ENCODE assay signal across 16 cellular contexts in the genomic region with DNA sequence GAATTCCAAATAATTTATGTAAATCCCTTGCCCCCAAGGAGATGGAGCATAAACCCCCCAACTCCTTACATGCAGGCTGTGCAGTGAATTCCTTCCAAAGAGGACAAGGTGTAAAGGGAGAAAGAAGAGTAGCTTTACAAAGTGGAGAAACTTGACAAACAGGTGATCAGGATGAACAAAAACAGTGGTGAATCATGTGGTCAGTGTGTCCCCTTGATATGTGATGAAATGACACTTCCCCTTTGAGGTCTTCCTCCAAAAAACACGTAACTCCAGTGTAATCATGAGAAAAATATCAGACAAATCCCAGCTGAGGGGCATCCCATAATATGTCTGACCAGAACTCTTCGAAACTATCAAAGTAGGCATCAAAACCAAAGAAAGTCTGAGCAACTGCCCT.
"Had no signal": no experiment of that assay in that cellular context is flagged by ENCODE, and none has a peak within 500 bp of the region (broad histone marks: within the 10 kb centered on the region; RNA-seq: fewer than 3 reads in every experiment).

No MANE protein-coding gene starts in this region.

- H3K4me3 ChIP-seq: cardiac muscle cell, heart right ventricle, upper lobe of right lung had no signal

- H3K4me1 ChIP-seq: upper lobe of right lung had no signal

- DNase-seq: activated CD4-positive, alpha-beta T cell treated with anti-CD3 and anti-CD28 coated beads for 36 hours; activated CD8-positive, alpha-beta memory T cell treated with anti-CD3 and anti-CD28 coated beads, Interleukin-2, amount 50 U/mL, for 48 hours; activated CD8-positive, alpha-beta T cell treated with anti-CD3 and anti-CD28 coated beads for 36 hours; activated naive CD4-positive, alpha-beta T cell; foreskin melanocyte; heart right ventricle; retina; stimulated activated CD4-positive, alpha-beta T cell treated with anti-CD3 and anti-CD28 coated beads, Interleukin-4, amount 100 ng/mL, for 1 hour; stimulated activated CD8-positive, alpha-beta memory T cell treated with anti-CD3 and anti-CD28 coated beads, Interleukin-4, amount 100 ng/mL, for 48 hours; stimulated activated naive CD8-positive, alpha-beta T cell treated with anti-CD3 and anti-CD28 coated beads, Interleukin-15, Interleukin-2, amounts not matched to agents 100 U/mL and 50 U/mL, for 24 hours; T-helper 2 cell had no signal

- H3K27ac ChIP-seq: cardiac muscle cell, heart right ventricle, parathyroid adenoma, upper lobe of right lung, VCaP had no signal

- ATAC-seq: activated CD4-positive, alpha-beta T cell treated with anti-CD3 and anti-CD28 coated beads for 36 hours; activated CD8-positive, alpha-beta T cell treated with anti-CD3 and anti-CD28 coated beads for 36 hours; heart right ventricle; left lobe of liver; stimulated activated naive CD8-positive, alpha-beta T cell treated with anti-CD3 and anti-CD28 coated beads, Interleukin-15, Interleukin-2, amounts not matched to agents 100 U/mL and 50 U/mL, for 24 hours; upper lobe of right lung had no signal

- H3K9me3 ChIP-seq: heart right ventricle, upper lobe of right lung had no signal

- H3K27me3 ChIP-seq: cardiac muscle cell, heart right ventricle, upper lobe of right lung had no signal

- H3K36me3 ChIP-seq: cardiac muscle cell, upper lobe of right lung had no signal
